Comparison of ENCODE assay signal across 25 cellular contexts in genomic region chr9:121752929-121753328, GRCh38.
DNase-seq lines count a peak whose midpoint lies in the region; ATAC-seq and TF ChIP-seq lines count a peak whose summit lies in the region.
"Had no signal": no experiment of that assay in that cellular context is flagged by ENCODE, and none has a peak within 500 bp of the region (broad histone marks: within the 10 kb centered on the region; RNA-seq: fewer than 3 reads in every experiment).

No MANE protein-coding gene starts in this region.

- no peak overlapping the region for H2BK5ac ChIP-seq in IMR-90 (ENCODE audit: low read depth, low read length, poor library complexity, severe bottlenecking)

- intact Hi-C loops in IMR-90 (cut with micrococcal nuclease), result no loop called here
- intact Hi-C loops in body of pancreas (cut with DNase I), result no loop called here
- intact Hi-C loops in lower lobe of right lung (cut with DNase I), result no loop called here
- intact Hi-C loops in testis (cut with DNase I; ENCODE audit: low total_unique reads), result no loop called here

- H4K5ac ChIP-seq in IMR-90 (ENCODE audit: low read depth, low read length), result no peak overlapping the region

- no peak for TF ChIP-seq RAD21 in IMR-90 (IDR thresholded peaks at IDR 0.05; ENCODE audit: low read length)

- TF ChIP-seq CTCF in IMR-90 (conservative IDR thresholded peaks at IDR 0.05; ENCODE audit: low read depth, low read length) (no peak), body of pancreas (IDR thresholded peaks at IDR 0.05) (no peak), lower lobe of right lung (IDR thresholded peaks at IDR 0.05) (no peak), testis (IDR thresholded peaks at IDR 0.05) (no peak)

- H4K91ac ChIP-seq in IMR-90 (ENCODE audit: insufficient read depth, low read depth, low read length), result no peak overlapping the region

- TF ChIP-seq POLR2A in IMR-90 (IDR thresholded peaks at IDR 0.05; ENCODE audit: low read depth, low read length), result no peak
- TF ChIP-seq POLR2A in body of pancreas (IDR thresholded peaks at IDR 0.05), result no peak
- TF ChIP-seq POLR2A in testis (IDR thresholded peaks at IDR 0.05), result no peak

- DNase-seq in IMR-90 (no peak), body of pancreas (no peak), lower lobe of right lung (no peak), testis (no peak), glomerular visceral epithelial cell (ENCODE audit: extremely low spot score) (no peak)
- DNase-seq in effector CD4-positive, alpha-beta T cell, result no peak
- DNase-seq: ACHN; activated CD4-positive, alpha-beta T cell treated with anti-CD3 and anti-CD28 coated beads for 4 hours; activated naive CD4-positive, alpha-beta T cell treated with anti-CD3 and anti-CD28 coated beads, Interleukin-2, amount 10 ng/mL, durations not matched to agents 7 days and 5 days; effector memory CD4-positive, alpha-beta T cell; GOT3; HFFc6; immature natural killer cell; mesendoderm; NCI-H1048; NCI-H446; NCI-H748 treated with DMSO at 0.1 percent for 48 hours; posterior cingulate gyrus; stimulated activated CD4-positive, alpha-beta T cell treated with anti-CD3 and anti-CD28 coated beads, Interleukin-4, amount 100 ng/mL, for 24 hours; T1000 had no signal

- ATAC-seq in IMR-90 (ENCODE audit: low read depth), result no peak
- ATAC-seq in body of pancreas, result no peak
- no peak for ATAC-seq in lower lobe of right lung
- no peak for ATAC-seq in GM19328 (IDR thresholded peaks at IDR 0.05; ENCODE audit: unreplicated experiment)
- ATAC-seq: activated T-helper 17 cell treated with anti-CD3 and anti-CD28 coated beads, Interleukin-2, amount 50 U/mL, for 72 hours; sciatic nerve had no signal

- dilution Hi-C loops in IMR-90 (cut with HindIII; ENCODE audit: low sequenced_read_pairs, unreplicated experiment), result no loop called here

- H3K4ac ChIP-seq in IMR-90 (ENCODE audit: low read depth, low read length), result no peak overlapping the region

- no TSS peak for BruUV-seq in IMR-90 (replicated peaks; lab: Mats Ljungman, UMichigan)

- H2AK9ac ChIP-seq in IMR-90 (replicated peaks; ENCODE audit: low read depth, low read length, poor library complexity), result peak overlapping the region; percentile 40

- H3K9me1 ChIP-seq in IMR-90 (ENCODE audit: insufficient read depth, low read length), result peaks cover 30% of the 10 kb centered on the region

- 0 out of 2 replicates have a peak overlapping the region, but pooled peaks have one; percentile 3 for H2AK5ac ChIP-seq in IMR-90 (ENCODE audit: low read depth, low read length)

- no peaks in the 10 kb centered on the region for H3K9me3 ChIP-seq in IMR-90 (ENCODE audit: control insufficient read depth, insufficient read depth, low read length)
- no peaks in the 10 kb centered on the region for H3K9me3 ChIP-seq in body of pancreas
- no peaks in the 10 kb centered on the region for H3K9me3 ChIP-seq in lower lobe of right lung
- H3K9me3 ChIP-seq in testis, result no peaks in the 10 kb centered on the region
- H3K9me3 ChIP-seq: SJSA1 had no signal

- H2BK15ac ChIP-seq in IMR-90 (ENCODE audit: low read depth, low read length), result no peak overlapping the region

- H3K18ac ChIP-seq in IMR-90 (ENCODE audit: low read depth, low read length), result no peak overlapping the region

- H3K4me2 ChIP-seq in IMR-90 (ENCODE audit: low read depth, low read length), result no peak overlapping the region

- POLR2A ChIA-PET in IMR-90 (lab: Charles Lee; ENCODE audit: unreplicated experiment), result no interaction called here

- H3K4me3 ChIP-seq in IMR-90 (ENCODE audit: insufficient read depth, low read depth, low read length) (no peak overlapping the region), body of pancreas (no peak overlapping the region), lower lobe of right lung (no peak overlapping the region), testis (no peak overlapping the region)
- H3K4me3 ChIP-seq: SJSA1 had no signal

- CTCF ChIA-PET in IMR-90 (lab: Yijun Ruan, JAX), result no interaction called here

- H3K79me1 ChIP-seq in IMR-90 (ENCODE audit: low read depth in 1 of 2, low read length in 2 of 2), result peaks cover 28 to 83% of the 10 kb centered on the region in 2 experiments; a peak in 3 of 4 replicates

- peaks cover 88% of the 10 kb centered on the region for H4K20me1 ChIP-seq in IMR-90 (ENCODE audit: insufficient read depth, low read length)

- no peak overlapping the region for H2AFZ ChIP-seq in IMR-90 (replicated peaks; ENCODE audit: low read length, poor library complexity)

- in situ Hi-C loops in IMR-90 (cut with MboI; ENCODE audit: low sequenced_read_pairs), result no loop called here

- 100% methylated on average over 6 of the region's 9 CpGs; no CpG with 5 or more reads in 1 of the 2 experiments for WGBS in IMR-90 (ENCODE audit: extremely low coverage in 2 of 2, insufficient read length in 1 of 2), 2 experiments
- WGBS in body of pancreas, 2 donors, result 90 to 100% methylated on average over 2 to 9 of the region's 9 CpGs
- WGBS in testis, 2 donors, result 83 to 91% methylated on average over 9 of the region's 9 CpGs

- H3K36me3 ChIP-seq in IMR-90 (ENCODE audit: control insufficient read depth, insufficient read depth, low read length), result peaks cover 9% of the 10 kb centered on the region; the same call in 1 of the 2 replicates
- no peaks in the 10 kb centered on the region for H3K36me3 ChIP-seq in body of pancreas (replicated peaks in 1 of 2; ENCODE audit: insufficient read depth in 1 of 2, low read depth in 2 of 2)
- H3K36me3 ChIP-seq in lower lobe of right lung, result peaks cover 10% of the 10 kb centered on the region
- no peaks in the 10 kb centered on the region for H3K36me3 ChIP-seq in testis (ENCODE audit: low read depth, missing control alignments)
- H3K36me3 ChIP-seq: SJSA1 had no signal

- no peak overlapping the region for H3K9ac ChIP-seq in IMR-90 (ENCODE audit: low read depth, low read length)

- H3K27ac ChIP-seq in IMR-90 (ENCODE audit: insufficient read depth, low read length), result no peak overlapping the region
- peak overlapping the region in 3 of 4 donors; percentile 81 to 86 (median 83) for H3K27ac ChIP-seq in body of pancreas
- peak overlapping the region; percentile 60 for H3K27ac ChIP-seq in lower lobe of right lung
- peak overlapping the region; percentile 57 to 95 for H3K27ac ChIP-seq in testis
- H3K27ac ChIP-seq: SJSA1, VCaP had no signal

- peaks cover 19% of the 10 kb centered on the region for H3K4me1 ChIP-seq in IMR-90 (ENCODE audit: control insufficient read depth, insufficient read depth, low read length)
- H3K4me1 ChIP-seq in body of pancreas, result peaks cover 85% of the 10 kb centered on the region
- H3K4me1 ChIP-seq in lower lobe of right lung, result peaks cover 86% of the 10 kb centered on the region
- H3K4me1 ChIP-seq in testis, result peaks cover 93% of the 10 kb centered on the region

- H2BK20ac ChIP-seq in IMR-90 (ENCODE audit: low read depth, low read length), result no peak overlapping the region

- H4K8ac ChIP-seq in IMR-90 (ENCODE audit: low read depth in 2 of 2, low read length in 2 of 2), result no peak overlapping the region

- no peak overlapping the region for H3K14ac ChIP-seq in IMR-90 (replicated peaks; ENCODE audit: low read depth, low read length)

- no peak overlapping the region for H3K23ac ChIP-seq in IMR-90 (ENCODE audit: low read depth, low read length)

- H2BK120ac ChIP-seq in IMR-90 (ENCODE audit: low read depth, low read length), result no peak overlapping the region

- H3K27me3 ChIP-seq in IMR-90 (ENCODE audit: control insufficient read depth, insufficient read depth, low read length) (no peaks in the 10 kb centered on the region), body of pancreas (no peaks in the 10 kb centered on the region), lower lobe of right lung (ENCODE audit: low read depth) (no peaks in the 10 kb centered on the region), testis (no peaks in the 10 kb centered on the region)
- H3K27me3 ChIP-seq: SJSA1 had no signal

- H3K56ac ChIP-seq in IMR-90 (ENCODE audit: extremely low read depth, insufficient read depth, low read length), result no peak overlapping the region

TF ChIP-seq in IMR-90, 13 proteins besides CTCF, POLR2A, EP300 and RAD21:
- TF ChIP-seq, protein P1, sequence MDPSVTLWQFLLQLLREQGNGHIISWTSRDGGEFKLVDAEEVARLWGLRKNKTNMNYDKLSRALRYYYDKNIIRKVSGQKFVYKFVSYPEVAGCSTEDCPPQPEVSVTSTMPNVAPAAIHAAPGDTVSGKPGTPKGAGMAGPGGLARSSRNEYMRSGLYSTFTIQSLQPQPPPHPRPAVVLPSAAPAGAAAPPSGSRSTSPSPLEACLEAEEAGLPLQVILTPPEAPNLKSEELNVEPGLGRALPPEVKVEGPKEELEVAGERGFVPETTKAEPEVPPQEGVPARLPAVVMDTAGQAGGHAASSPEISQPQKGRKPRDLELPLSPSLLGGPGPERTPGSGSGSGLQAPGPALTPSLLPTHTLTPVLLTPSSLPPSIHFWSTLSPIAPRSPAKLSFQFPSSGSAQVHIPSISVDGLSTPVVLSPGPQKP (IDR thresholded peaks at IDR 0.05; ENCODE audit: borderline replicate concordance, low read depth, low read length), result no peak
- TF ChIP-seq MAFK (IDR thresholded peaks at IDR 0.05; ENCODE audit: low read depth, low read length) (no peak), CEBPB (IDR thresholded peaks at IDR 0.05; ENCODE audit: low read depth, low read length) (no peak), RCOR1 (IDR thresholded peaks at IDR 0.05; ENCODE audit: insufficient replicate concordance, low read length) (no peak), SMC3 (IDR thresholded peaks at IDR 0.05; ENCODE audit: low read depth, low read length) (no peak), RFX5 (IDR thresholded peaks at IDR 0.05; ENCODE audit: low read depth, low read length) (no peak), BHLHE40 (IDR thresholded peaks at IDR 0.05; ENCODE audit: low read depth, low read length) (no peak), MAZ (IDR thresholded peaks at IDR 0.05; ENCODE audit: borderline replicate concordance, low read depth, low read length) (no peak), FOS (IDR thresholded peaks at IDR 0.05; ENCODE audit: low read depth, low read length) (no peak), MXI1 (IDR thresholded peaks at IDR 0.05; ENCODE audit: borderline replicate concordance, low read depth, low read length) (no peak), CHD1 (IDR thresholded peaks at IDR 0.05; ENCODE audit: low read depth, low read length) (no peak), NFE2L2 (IDR thresholded peaks at IDR 0.05; ENCODE audit: low read depth, low read length) (no peak)
- TF ChIP-seq, protein P2, sequence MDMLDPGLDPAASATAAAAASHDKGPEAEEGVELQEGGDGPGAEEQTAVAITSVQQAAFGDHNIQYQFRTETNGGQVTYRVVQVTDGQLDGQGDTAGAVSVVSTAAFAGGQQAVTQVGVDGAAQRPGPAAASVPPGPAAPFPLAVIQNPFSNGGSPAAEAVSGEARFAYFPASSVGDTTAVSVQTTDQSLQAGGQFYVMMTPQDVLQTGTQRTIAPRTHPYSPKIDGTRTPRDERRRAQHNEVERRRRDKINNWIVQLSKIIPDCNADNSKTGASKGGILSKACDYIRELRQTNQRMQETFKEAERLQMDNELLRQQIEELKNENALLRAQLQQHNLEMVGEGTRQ (IDR thresholded peaks at IDR 0.05; ENCODE audit: low read depth, low read length), result no peak
